Comparison of ENCODE assay signal across 12 cellular contexts in the genomic region with DNA sequence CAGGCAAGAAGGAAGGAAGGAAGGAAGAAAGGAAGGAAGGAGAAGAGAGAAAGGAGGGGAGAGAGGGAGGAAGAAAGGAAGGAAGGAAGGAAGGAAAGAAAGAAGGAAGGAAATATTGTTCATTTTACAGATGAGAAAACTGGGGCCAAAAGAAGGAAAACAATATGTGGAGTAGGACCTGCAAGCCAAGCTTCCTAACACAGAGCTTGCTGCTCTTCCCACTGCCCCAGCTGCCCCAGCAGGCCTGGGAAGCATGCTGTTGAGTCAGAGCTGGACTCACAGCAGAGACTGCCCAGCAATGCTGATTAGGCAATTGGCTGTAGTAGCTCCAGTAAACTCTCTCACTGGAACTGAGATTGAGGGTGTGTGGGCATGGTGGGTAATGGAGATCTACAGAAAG. TPM values are rescaled to one million over a fixed set of nuclear protein-coding genes. Genes with fewer than 3 reads are reported as not detected.
A peak's percentile ranks its signal among the peaks of the same experiment; 100 is the strongest.
DNase-seq lines count a peak whose midpoint lies in the region; ATAC-seq and TF ChIP-seq lines count a peak whose summit lies in the region.
"Had no signal": no experiment of that assay in that cellular context is flagged by ENCODE, and none has a peak within 500 bp of the region (broad histone marks: within the 10 kb centered on the region; RNA-seq: fewer than 3 reads in every experiment).

No MANE protein-coding gene starts in this region.

- TF ChIP-seq CTCF in PC-3 (conservative IDR thresholded peaks at IDR 0.05; ENCODE audit: low read depth, low read length): no peak
- no peak for TF ChIP-seq CTCF in nephron progenitor cell (IDR thresholded peaks at IDR 0.05)

- CTCF ChIA-PET in PC-3 (lab: Charles Lee): no interaction called here

- no peaks in the 10 kb centered on the region for H3K36me3 Mint-ChIP-seq in nephron progenitor cell (ENCODE audit: low read depth)
- H3K36me3 Mint-ChIP-seq: activated naive CD8-positive, alpha-beta T cell treated with anti-CD3 and anti-CD28 coated beads, Interleukin-2, amount 10 ng/mL, durations not matched to agents 7 days and 5 days; CD4-positive, CD25-positive, alpha-beta regulatory T cell had no signal

- no TSS peak for BruUV-seq in PC-3 (replicated peaks; lab: Mats Ljungman, UMichigan)

- H3K36me3 ChIP-seq in PC-3 (ENCODE audit: low read depth, low read length): no peaks in the 10 kb centered on the region

- H3K9ac ChIP-seq in PC-3 (ENCODE audit: low read length): no peak overlapping the region

- H3K4me3 ChIP-seq in PC-3 (ENCODE audit: low read length): no peak overlapping the region

- no peaks in the 10 kb centered on the region for H3K27me3 ChIP-seq in PC-3 (ENCODE audit: low read length)

- no peaks in the 10 kb centered on the region for H3K9me2 ChIP-seq in PC-3 (replicated peaks; ENCODE audit: low read length)

- peaks cover 24% of the 10 kb centered on the region for H3K27me3 Mint-ChIP-seq in nephron progenitor cell (ENCODE audit: low read depth, poor library complexity)

- no peaks in the 10 kb centered on the region for H3K79me2 ChIP-seq in PC-3 (ENCODE audit: low read length)

- intact Hi-C loops in PC-3 (cut with micrococcal nuclease): no loop called here

- DNase-seq in CD1c-positive myeloid dendritic cell (ENCODE audit: extremely low spot score) (peak; percentile 13), PC-3 (peak; percentile 66), fibroblast of gingiva (ENCODE audit: low read depth) (peak; percentile 40), nephron progenitor cell (no peak), NOMO-1 treated with dmso at 0.1 percent for 144 hours (lab: John Stamatoyannopoulos, UW; ENCODE audit: unreplicated experiment) (no peak)
- no peak for DNase-seq in stimulated activated CD4-positive, alpha-beta T cell treated with anti-CD3 and anti-CD28 coated beads, Interleukin-4, amount 100 ng/mL, for 4 hours
- DNase-seq: activated naive CD8-positive, alpha-beta T cell treated with anti-CD3 and anti-CD28 coated beads, Interleukin-2, amount 10 ng/mL, durations not matched to agents 7 days and 5 days; CD4-positive, CD25-positive, alpha-beta regulatory T cell; stimulated activated CD4-positive, alpha-beta T cell treated with anti-CD3 and anti-CD28 coated beads, Interleukin-4, amount 100 ng/mL, for 24 hours; substantia nigra had no signal

- no peak overlapping the region for H3K4me3 Mint-ChIP-seq in nephron progenitor cell
- H3K4me3 Mint-ChIP-seq: activated naive CD8-positive, alpha-beta T cell treated with anti-CD3 and anti-CD28 coated beads, Interleukin-2, amount 10 ng/mL, durations not matched to agents 7 days and 5 days; CD4-positive, CD25-positive, alpha-beta regulatory T cell had no signal

- H3K4me1 Mint-ChIP-seq in nephron progenitor cell: peaks cover 4% of the 10 kb centered on the region

- ATAC-seq in PC-3 (peak; percentile 61), HG03520 (IDR thresholded peaks at IDR 0.05; ENCODE audit: unreplicated experiment) (no peak), GM18520 (IDR thresholded peaks at IDR 0.05; ENCODE audit: unreplicated experiment) (no peak)

- no peak overlapping the region for H3K4me2 ChIP-seq in PC-3 (ENCODE audit: low read length)

- H2AFZ ChIP-seq in PC-3 (ENCODE audit: low read length): no peak overlapping the region

- H3K9me3 Mint-ChIP-seq in nephron progenitor cell: peaks cover 8% of the 10 kb centered on the region
- H3K9me3 Mint-ChIP-seq: activated naive CD8-positive, alpha-beta T cell treated with anti-CD3 and anti-CD28 coated beads, Interleukin-2, amount 10 ng/mL, durations not matched to agents 7 days and 5 days had no signal

- no peaks in the 10 kb centered on the region for H3K9me3 ChIP-seq in PC-3 (ENCODE audit: low read length)

- peaks cover 11% of the 10 kb centered on the region for H3K4me1 ChIP-seq in PC-3 (ENCODE audit: insufficient read depth, low read length)

- POLR2A ChIA-PET in PC-3 (lab: Charles Lee; ENCODE audit: unreplicated experiment): no interaction called here

- H3K27ac ChIP-seq in PC-3 (ENCODE audit: low read length): no peak overlapping the region

- H4K20me1 ChIP-seq in PC-3 (ENCODE audit: low read length): no peaks in the 10 kb centered on the region

- no peaks in the 10 kb centered on the region for H3F3A ChIP-seq in PC-3 (ENCODE audit: low read length, unreplicated experiment)

- H3K27ac Mint-ChIP-seq in nephron progenitor cell: peak overlapping the region; percentile 91
- H3K27ac Mint-ChIP-seq: activated naive CD8-positive, alpha-beta T cell treated with anti-CD3 and anti-CD28 coated beads, Interleukin-2, amount 10 ng/mL, durations not matched to agents 7 days and 5 days had no signal

RNA-seq across cellular contexts. Expression of a gene that starts 42.6 kb away (rescaled TPM):
- total RNA-seq in PC-3 (2014; rRNA removed): 23.0 and 34.2 TPM in 2 replicates

Comparison
In these comparisons a context has a peak if more than half of its experiments do, and no peak if none do; other contexts are left out.
1. DNase-seq: peak in CD1c-positive myeloid dendritic cell (single experiment), PC-3 (single experiment) and fibroblast of gingiva (single experiment); none in nephron progenitor cell (single experiment), stimulated activated CD4-positive, alpha-beta T cell treated with anti-CD3 and anti-CD28 coated beads, Interleukin-4, amount 100 ng/mL, for 4 hours (0 of 2) and NOMO-1 treated with dmso at 0.1 percent for 144 hours (single experiment).